Comparison of ENCODE assay signal across 31 cellular contexts in genomic region chr5:32087086-32088082, GRCh38.
"Had no signal": no experiment of that assay in that cellular context is flagged by ENCODE, and none has a peak within 500 bp of the region (broad histone marks: within the 10 kb centered on the region; RNA-seq: fewer than 3 reads in every experiment).

No MANE protein-coding gene starts in this region.

- ATAC-seq: activated CD4-positive, alpha-beta T cell treated with anti-CD3 and anti-CD28 coated beads for 36 hours; activated CD4-positive, CD25-positive, alpha-beta regulatory T cell treated with anti-CD3 and anti-CD28 coated beads, Interleukin-2, amount 50 U/mL, for 24 hours; activated naive CD8-positive, alpha-beta T cell treated with anti-CD3 and anti-CD28 coated beads, Interleukin-2, amount 50 U/mL, for 24 hours; WTC11 had no signal

- FAIRE-seq: bronchial epithelial cell, TTC549 had no signal

- H3K27ac ChIP-seq: Peyer's patch, SK-N-MC had no signal

- H3K4me1 ChIP-seq: Peyer's patch had no signal

- H3K4me1 Mint-ChIP-seq: activated CD4-positive, alpha-beta T cell treated with anti-CD3 and anti-CD28 coated beads for 36 hours; activated CD4-positive, alpha-beta T cell treated with anti-CD3 and anti-CD28 coated beads, Interleukin-2, amount 10 ng/mL, durations not matched to agents 7 days and 5 days; activated naive CD4-positive, alpha-beta T cell treated with anti-CD3 and anti-CD28 coated beads, Interleukin-2, amount 10 ng/mL, durations not matched to agents 7 days and 5 days; activated naive CD8-positive, alpha-beta T cell treated with anti-CD3 and anti-CD28 coated beads, Interleukin-2, amount 50 U/mL, for 24 hours; brain; WTC11 had no signal

- H3K36me3 Mint-ChIP-seq: activated CD4-positive, alpha-beta memory T cell treated with anti-CD3 and anti-CD28 coated beads for 36 hours; activated naive CD4-positive, alpha-beta T cell treated with anti-CD3 and anti-CD28 coated beads, Interleukin-2, amount 10 ng/mL, durations not matched to agents 7 days and 5 days; WTC11 had no signal

- H3K4me3 ChIP-seq: Peyer's patch, SK-N-MC had no signal

- H3K9me3 ChIP-seq: Peyer's patch had no signal

- H3K27me3 ChIP-seq: Peyer's patch had no signal

- H3K9me3 Mint-ChIP-seq: activated CD4-positive, alpha-beta memory T cell treated with anti-CD3 and anti-CD28 coated beads for 36 hours; activated CD4-positive, alpha-beta T cell treated with anti-CD3 and anti-CD28 coated beads, Interleukin-2, amount 10 ng/mL, durations not matched to agents 7 days and 5 days; activated naive CD4-positive, alpha-beta T cell treated with anti-CD3 and anti-CD28 coated beads, Interleukin-2, amount 10 ng/mL, durations not matched to agents 7 days and 5 days; activated naive CD8-positive, alpha-beta T cell treated with anti-CD3 and anti-CD28 coated beads, Interleukin-2, amount 50 U/mL, for 24 hours; T-helper 1 cell treated with Interleukin-12 subunit alpha and Interleukin-12 subunit beta and Interleukin-4 antibody, amounts not matched to agents 30 μg/mL and 1 μg/mL, for 36 hours; T-helper 2 cell treated with Interferon-gamma antibody and Interleukin-4, amounts not matched to agents 5 μg/mL and 100 μg/mL, for 36 hours; WTC11 had no signal

- H3K36me3 ChIP-seq: Peyer's patch had no signal

- H3K4me3 Mint-ChIP-seq: activated CD4-positive, alpha-beta memory T cell treated with anti-CD3 and anti-CD28 coated beads for 36 hours; activated CD4-positive, alpha-beta T cell treated with anti-CD3 and anti-CD28 coated beads for 36 hours; activated CD4-positive, alpha-beta T cell treated with anti-CD3 and anti-CD28 coated beads, Interleukin-2, amount 10 ng/mL, durations not matched to agents 7 days and 5 days; activated naive CD4-positive, alpha-beta T cell treated with anti-CD3 and anti-CD28 coated beads, Interleukin-2, amount 10 ng/mL, durations not matched to agents 7 days and 5 days; activated naive CD8-positive, alpha-beta T cell; activated naive CD8-positive, alpha-beta T cell treated with anti-CD3 and anti-CD28 coated beads, Interleukin-2, amount 50 U/mL, for 24 hours; brain; T-helper 1 cell treated with Interleukin-12 subunit alpha and Interleukin-12 subunit beta and Interleukin-4 antibody, amounts not matched to agents 30 μg/mL and 1 μg/mL, for 36 hours; T-helper 2 cell treated with Interferon-gamma antibody and Interleukin-4, amounts not matched to agents 5 μg/mL and 100 μg/mL, for 36 hours; WTC11 had no signal

- H3K27me3 Mint-ChIP-seq: activated CD4-positive, alpha-beta memory T cell treated with anti-CD3 and anti-CD28 coated beads for 36 hours; activated CD4-positive, alpha-beta T cell treated with anti-CD3 and anti-CD28 coated beads for 36 hours; activated CD4-positive, alpha-beta T cell treated with anti-CD3 and anti-CD28 coated beads, Interleukin-2, amount 10 ng/mL, durations not matched to agents 7 days and 5 days; activated naive CD4-positive, alpha-beta T cell treated with anti-CD3 and anti-CD28 coated beads, Interleukin-2, amount 10 ng/mL, durations not matched to agents 7 days and 5 days; activated naive CD8-positive, alpha-beta T cell; activated naive CD8-positive, alpha-beta T cell treated with anti-CD3 and anti-CD28 coated beads, Interleukin-2, amount 50 U/mL, for 24 hours; brain had no signal

- H3K27ac Mint-ChIP-seq: activated CD4-positive, alpha-beta memory T cell treated with anti-CD3 and anti-CD28 coated beads for 36 hours; activated CD4-positive, alpha-beta T cell treated with anti-CD3 and anti-CD28 coated beads for 36 hours; activated CD4-positive, alpha-beta T cell treated with anti-CD3 and anti-CD28 coated beads, Interleukin-2, amount 10 ng/mL, durations not matched to agents 7 days and 5 days; activated naive CD4-positive, alpha-beta T cell treated with anti-CD3 and anti-CD28 coated beads, Interleukin-2, amount 10 ng/mL, durations not matched to agents 7 days and 5 days; activated naive CD8-positive, alpha-beta T cell; activated naive CD8-positive, alpha-beta T cell treated with anti-CD3 and anti-CD28 coated beads, Interleukin-2, amount 50 U/mL, for 24 hours; T-helper 1 cell treated with Interleukin-12 subunit alpha and Interleukin-12 subunit beta and Interleukin-4 antibody, amounts not matched to agents 30 μg/mL and 1 μg/mL, for 36 hours; T-helper 2 cell treated with Interferon-gamma antibody and Interleukin-4, amounts not matched to agents 5 μg/mL and 100 μg/mL, for 36 hours had no signal

- DNase-seq: activated CD4-positive, alpha-beta memory T cell treated with anti-CD3 and anti-CD28 coated beads for 36 hours; activated CD4-positive, alpha-beta T cell treated with anti-CD3 and anti-CD28 coated beads for 36 hours; activated CD4-positive, alpha-beta T cell treated with anti-CD3 and anti-CD28 coated beads, Interleukin-2, amount 10 ng/mL, durations not matched to agents 7 days and 5 days; activated effector memory CD4-positive, alpha-beta T cell treated with Interleukin-2 at 50 U/mL for 16 hours; activated naive CD4-positive, alpha-beta T cell treated with anti-CD3 and anti-CD28 coated beads, Interleukin-2, amount 10 ng/mL, durations not matched to agents 7 days and 5 days; activated naive CD8-positive, alpha-beta T cell treated with anti-CD3 and anti-CD28 coated beads, Interleukin-2, amount 50 U/mL, for 24 hours; activated T-cell treated with anti-CD3 and anti-CD28 coated beads, Interleukin-2, amount 50 U/mL, for 48 hours; anterior cingulate cortex; caudate nucleus; cerebellar nuclear complex; Karpas-422; KBM-7; NCI-H1105; NCI-H1417 treated with DMSO at 0.1 percent for 48 hours; NCI-H187 treated with DMSO at 0.1 percent for 48 hours; NCI-H2081 treated with DMSO at 0.1 percent for 48 hours; NCI-H226; NCI-H446 treated with DMSO at 0.1 percent for 48 hours; NCI-H69; Peyer's patch; Right ventricle myocardium superior; RPMI8226 had no signal
